Comparison of ENCODE assay signal across 16 cellular contexts in the genomic region with DNA sequence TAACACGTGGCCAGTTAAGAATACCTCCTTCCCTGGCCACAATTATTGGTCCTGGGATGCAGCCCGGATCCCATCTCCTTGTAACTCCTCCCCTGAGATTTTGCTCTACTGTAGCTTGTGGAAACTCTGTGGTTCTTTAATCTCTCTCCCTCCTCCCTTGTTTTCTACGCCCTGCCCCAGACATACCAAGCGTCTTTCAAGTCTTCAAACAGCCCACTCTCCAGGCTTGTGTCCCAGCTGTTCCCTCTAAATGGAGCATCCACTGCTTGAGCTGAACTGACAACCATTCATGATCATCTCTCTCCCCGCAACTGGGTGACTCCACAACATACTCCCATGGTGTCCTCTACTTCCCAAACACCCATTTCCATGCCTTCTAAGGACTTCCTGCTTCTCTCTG.
DNase-seq lines count a peak whose midpoint lies in the region; ATAC-seq, FAIRE-seq and TF ChIP-seq lines count a peak whose summit lies in the region.
"Had no signal": no experiment of that assay in that cellular context is flagged by ENCODE, and none has a peak within 500 bp of the region (broad histone marks: within the 10 kb centered on the region; RNA-seq: fewer than 3 reads in every experiment).

No MANE protein-coding gene starts in this region.

- H3K23ac ChIP-seq in H1 (ENCODE audit: insufficient read length): no peak overlapping the region

- H3K27ac ChIP-seq in H1 (ENCODE audit: low read depth, low read length): no peak overlapping the region
- H3K27ac ChIP-seq in upper lobe of right lung: no peak overlapping the region
- H3K27ac ChIP-seq: A549, C4-2B had no signal

- intact Hi-C loops in upper lobe of right lung (cut with DNase I): no loop called here

- H4K20me1 ChIP-seq in H1 (replicated peaks in 1 of 2; ENCODE audit: control insufficient read depth in 1 of 2, insufficient read depth in 2 of 2, low read length in 2 of 2): no peaks in the 10 kb centered on the region

- H2BK5ac ChIP-seq in H1 (ENCODE audit: low read depth, low read length): 0 out of 2 replicates have a peak overlapping the region, but pooled peaks have one; percentile 6

- H2BK15ac ChIP-seq in H1 (ENCODE audit: low read length): no peak overlapping the region; the same call in 1 of the 2 replicates

- H3K4me1 ChIP-seq in H1 (replicated peaks in 1 of 4; ENCODE audit: control insufficient read depth in 3 of 4, insufficient read depth in 4 of 4, low read length in 3 of 4): peaks cover 0 to 2% (median 0%) of the 10 kb centered on the region in 4 experiments; a peak in 1 of 7 replicates
- peaks cover 6% of the 10 kb centered on the region for H3K4me1 ChIP-seq in upper lobe of right lung

- no peak for TF ChIP-seq RAD21 in H1 (IDR thresholded peaks at IDR 0.05 in 1 of 2, conservative IDR thresholded peaks at IDR 0.05 in 1 of 2; ENCODE audit: low read depth in 2 of 2, low read length in 2 of 2)

- H3K27me3 ChIP-seq in H1 (replicated peaks in 1 of 4; ENCODE audit: control insufficient read depth in 3 of 4, extremely low read depth in 1 of 4, insufficient read depth in 3 of 4, low read length in 3 of 4) (no peaks in the 10 kb centered on the region), upper lobe of right lung (no peaks in the 10 kb centered on the region)
- H3K27me3 ChIP-seq: BE2C had no signal

- H3K4me3 ChIP-seq in H1 (ENCODE audit: extremely low read depth in 1 of 4, insufficient read depth in 2 of 4, low read depth in 3 of 4, low read length in 4 of 4) (no peak overlapping the region), upper lobe of right lung (no peak overlapping the region)
- H3K4me3 ChIP-seq: A549, GM23338 had no signal

- H3K9me3 ChIP-seq in H1 (ENCODE audit: insufficient read depth in 2 of 2, low read depth in 1 of 2, low read length in 1 of 2) (no peaks in the 10 kb centered on the region), upper lobe of right lung (no peaks in the 10 kb centered on the region)
- H3K9me3 ChIP-seq: A549, BE2C had no signal

- no peak overlapping the region for H4K91ac ChIP-seq in H1 (replicated peaks; ENCODE audit: insufficient read length, low read length)

- peak; percentile 39 for ATAC-seq in upper lobe of right lung
- no peak for ATAC-seq in GM21825 (IDR thresholded peaks at IDR 0.05; ENCODE audit: unreplicated experiment)
- ATAC-seq: A549 had no signal

- no peak overlapping the region for H3K4me3 Mint-ChIP-seq in nephron
- H3K4me3 Mint-ChIP-seq: CD4-positive, alpha-beta memory T cell; GM23338; H9 had no signal

- POLR2A ChIA-PET in H1 (lab: Charles Lee; ENCODE audit: partially characterized antibody): interaction anchor here (1.3 kb wide), 1 partner anchor 8 kb away, joined by 3 read pairs; no protein-coding TSS in a partner anchor

- no peak overlapping the region for H2BK12ac ChIP-seq in H1 (ENCODE audit: low read depth, low read length)

- TF ChIP-seq EP300 in H1 (IDR thresholded peaks at IDR 0.05; ENCODE audit: borderline replicate concordance in 1 of 2, low read depth in 2 of 2, low read length in 2 of 2): no peak

- no peak overlapping the region for H3K4me2 ChIP-seq in H1 (ENCODE audit: insufficient read depth in 1 of 2, low read depth in 2 of 2, low read length in 2 of 2)
- H3K4me2 ChIP-seq: A549, GM23338 had no signal

- peaks cover 21% of the 10 kb centered on the region for H3K4me1 Mint-ChIP-seq in nephron

- H3K18ac ChIP-seq in H1 (ENCODE audit: extremely low read depth, low read length): no peak overlapping the region

- no peak for TF ChIP-seq POLR2A in H1 (IDR thresholded peaks at IDR 0.05; ENCODE audit: control extremely low read depth in 1 of 2, low read depth in 2 of 2, low read length in 2 of 2)

- H3K27ac Mint-ChIP-seq in nephron: peak overlapping the region in 2 of 3 experiments; percentile 9 to 21
- H3K27ac Mint-ChIP-seq: GM23338, IgD-negative memory B cell had no signal

- no peaks in the 10 kb centered on the region for H3K23me2 ChIP-seq in H1 (ENCODE audit: low read depth, low read length)

- H3K36me3 ChIP-seq in H1 (ENCODE audit: control insufficient read depth in 2 of 4, insufficient read depth in 4 of 4, low read length in 3 of 4) (no peaks in the 10 kb centered on the region), upper lobe of right lung (no peaks in the 10 kb centered on the region)
- H3K36me3 ChIP-seq: BE2C had no signal

- no peak overlapping the region for H3K56ac ChIP-seq in H1 (replicated peaks; ENCODE audit: insufficient read length, low read depth, low read length)

- peaks cover 24% of the 10 kb centered on the region for H3K36me3 Mint-ChIP-seq in nephron (ENCODE audit: low read depth)
- H3K36me3 Mint-ChIP-seq: IgD-negative memory B cell had no signal

- H3K4ac ChIP-seq in H1 (replicated peaks; ENCODE audit: insufficient read length, low read depth, low read length): no peak overlapping the region

- no peak overlapping the region for H2BK20ac ChIP-seq in H1 (ENCODE audit: low read length)

- CTCF ChIA-PET in H1 (lab: Charles Lee; ENCODE audit: partially characterized antibody): interaction anchor here (1.2 to 3.1 kb wide), 3 partner anchors 10 to 108 kb away, joined by 5 to 11 read pairs (median 5); no protein-coding TSS in a partner anchor

- H2AK5ac ChIP-seq in H1 (ENCODE audit: low read depth, low read length): no peak overlapping the region

- no peak overlapping the region for H4K8ac ChIP-seq in H1 (ENCODE audit: extremely low read depth, insufficient read depth, low read length)

- H3K27me3 Mint-ChIP-seq in nephron (ENCODE audit: low read depth): no peaks in the 10 kb centered on the region

- H3K9ac ChIP-seq in H1 (replicated peaks in 1 of 4; ENCODE audit: extremely low read depth in 1 of 4, low read depth in 3 of 4, low read length in 3 of 4): no peak overlapping the region

- H3K9me3 Mint-ChIP-seq in nephron: no peaks in the 10 kb centered on the region
- H3K9me3 Mint-ChIP-seq: CD4-positive, alpha-beta memory T cell; GM23338; H9; IgD-negative memory B cell had no signal

- 85% methylated on average over 5 of the region's 5 CpGs; no CpG with 5 or more reads in 1 of the 2 experiments for WGBS in H1 (ENCODE audit: extremely low coverage in 1 of 2, insufficient coverage in 1 of 2, insufficient read length in 1 of 2, insufficient replicate concordance in 2 of 2, low coverage in 1 of 2, low lambda C conversion rate in 2 of 2, missing lambda C conversion rate in 1 of 2), 2 experiments

- no peak overlapping the region for H2AFZ ChIP-seq in H1 (ENCODE audit: low read length)
- H2AFZ ChIP-seq: GM23338 had no signal

- no peak for FAIRE-seq in H1 (lab: Jason Lieb, UNC)
- FAIRE-seq: A549, GM12892 had no signal

- no peaks in the 10 kb centered on the region for H3K79me1 ChIP-seq in H1 (ENCODE audit: low read depth, low read length)

- no peak overlapping the region for H3K14ac ChIP-seq in H1 (ENCODE audit: insufficient read length)

- no peak overlapping the region for H2BK120ac ChIP-seq in H1 (replicated peaks; ENCODE audit: low read depth, low read length)

- H3K79me2 ChIP-seq in H1 (ENCODE audit: control insufficient read depth in 1 of 2, insufficient read depth in 2 of 2, low read length in 2 of 2): no peaks in the 10 kb centered on the region

- H4K5ac ChIP-seq in H1 (ENCODE audit: insufficient read length, low read depth, low read length): no peak overlapping the region

- no peak for TF ChIP-seq CTCF in H1 (IDR thresholded peaks at IDR 0.05; ENCODE audit: control extremely low read depth in 1 of 3, insufficient read depth in 1 of 3, low read depth in 1 of 3, low read length in 3 of 3)
- no peak for TF ChIP-seq CTCF in nephron (IDR thresholded peaks at IDR 0.05; ENCODE audit: unreplicated experiment in 3 of 3)
- no peak for TF ChIP-seq CTCF in upper lobe of right lung (IDR thresholded peaks at IDR 0.05)

- DNase-seq in NCI-H69 (lab: John Stamatoyannopoulos, UW) (peak; percentile 34), H1 (ENCODE audit: low read depth in 1 of 2, low spot score in 2 of 2) (peak in 1 of 2 experiments; percentile 38), upper lobe of right lung (no peak), NCI-H774 (lab: John Stamatoyannopoulos, UW) (no peak)
- DNase-seq: BE2C; CD4-positive, alpha-beta memory T cell; DND-41; GDM1; H9 had no signal

TF ChIP-seq in H1, 55 proteins besides CTCF, POLR2A, EP300 and RAD21:
- no peak for TF ChIP-seq SIX5 (IDR thresholded peaks at IDR 0.05; ENCODE audit: low read depth, low read length)
- TF ChIP-seq TAF7 (optimal IDR thresholded peaks at IDR 0.05; ENCODE audit: borderline replicate concordance, low read depth, low read length): no peak
- no peak for TF ChIP-seq BACH1 (IDR thresholded peaks at IDR 0.05; ENCODE audit: low read length)
- TF ChIP-seq KDM1A (IDR thresholded peaks at IDR 0.05; ENCODE audit: borderline replicate concordance, low read length): no peak
- no peak for TF ChIP-seq EZH2 (IDR thresholded peaks at IDR 0.05; ENCODE audit: low read depth, low read length, severe bottlenecking)
